ENCODE assay signal across 25 cellular contexts in genomic region chr6:81747327-81747726, GRCh38. TPM values are rescaled to one million over a fixed set of nuclear protein-coding genes. Genes with fewer than 3 reads are reported as not detected.
A peak's percentile ranks its signal among the peaks of the same experiment; 100 is the strongest.
DNase-seq lines count a peak whose midpoint lies in the region; ATAC-seq and TF ChIP-seq lines count a peak whose summit lies in the region.
"Had no signal": no experiment of that assay in that cellular context is flagged by ENCODE, and none has a peak within 500 bp of the region (broad histone marks: within the 10 kb centered on the region; RNA-seq: fewer than 3 reads in every experiment).

No MANE protein-coding gene starts in this region.

- ATAC-seq in left cardiac atrium (no peak), activated B cell treated with CpG ODN at 0.5 μM for 24 hours (ENCODE audit: low read depth) (no peak)
- ATAC-seq: activated CD8-positive, alpha-beta T cell treated with anti-CD3 and anti-CD28 coated beads, Interleukin-2, amount 10 ng/mL, durations not matched to agents 7 days and 5 days had no signal

- H3K36me3 ChIP-seq in cardiac muscle cell (no peaks in the 10 kb centered on the region), hepatocyte (replicated peaks; ENCODE audit: insufficient read depth, low read depth) (peaks cover 5% of the 10 kb centered on the region), tibial artery (peaks cover 0 to 30% (median 24%) of the 10 kb centered on the region in 3 donors)
- H3K36me3 ChIP-seq: brain microvascular endothelial cell had no signal

- peak overlapping the region; percentile 93 for H3K4me2 ChIP-seq in hepatocyte

- H3K27ac ChIP-seq in cardiac muscle cell: peak overlapping the region; percentile 7
- H3K27ac ChIP-seq in hepatocyte: no peak overlapping the region
- peak overlapping the region; percentile 29 to 48 for H3K27ac ChIP-seq in tibial artery
- H3K27ac ChIP-seq: brain microvascular endothelial cell, SK-N-MC had no signal

- H3K4me3 ChIP-seq in cardiac muscle cell: no peak overlapping the region
- H3K4me3 ChIP-seq in hepatocyte: no peak overlapping the region
- H3K4me3 ChIP-seq in tibial artery: peak overlapping the region; percentile 9 to 69
- H3K4me3 ChIP-seq: SK-N-MC had no signal

- peaks cover 2% of the 10 kb centered on the region for H3K27me3 Mint-ChIP-seq in activated B cell treated with CpG ODN at 0.5 μM for 24 hours
- peaks cover 7% of the 10 kb centered on the region for H3K27me3 Mint-ChIP-seq in activated naive CD4-positive, alpha-beta T cell treated with anti-CD3 and anti-CD28 coated beads for 36 hours (ENCODE audit: low read depth)

- 59% methylated on average over 4 of the region's 4 CpGs for WGBS in hepatocyte (ENCODE audit: low lambda C conversion rate, missing lambda C conversion rate)

- peaks cover 60% of the 10 kb centered on the region for H4K20me1 ChIP-seq in hepatocyte (ENCODE audit: insufficient read depth, poor library complexity, severe bottlenecking)

- peak overlapping the region; percentile 7 for H3K27ac Mint-ChIP-seq in activated B cell treated with CpG ODN at 0.5 μM for 24 hours
- H3K27ac Mint-ChIP-seq in activated naive CD4-positive, alpha-beta T cell treated with anti-CD3 and anti-CD28 coated beads for 36 hours: no peak overlapping the region
- H3K27ac Mint-ChIP-seq: activated CD8-positive, alpha-beta T cell treated with anti-CD3 and anti-CD28 coated beads, Interleukin-2, amount 10 ng/mL, durations not matched to agents 7 days and 5 days; B cell; memory B cell; stimulated activated naive CD8-positive, alpha-beta T cell treated with anti-CD3 and anti-CD28 coated beads, Interleukin-15, Interleukin-2, amounts not matched to agents 100 ng/mL and 50 ng/mL, for 24 hours; T-helper 1 cell treated with Interleukin-12 subunit alpha and Interleukin-12 subunit beta and Interleukin-4 antibody, amounts not matched to agents 30 μg/mL and 1 μg/mL, for 36 hours had no signal

- peaks cover 69% of the 10 kb centered on the region for H3K79me2 ChIP-seq in hepatocyte

- POLR2A ChIA-PET in activated B cell treated with CpG ODN at 0.5 μM for 24 hours (lab: Charles Lee): no interaction called here

- peaks cover 53% of the 10 kb centered on the region for H3K4me1 Mint-ChIP-seq in activated B cell treated with CpG ODN at 0.5 μM for 24 hours
- H3K4me1 Mint-ChIP-seq in activated naive CD4-positive, alpha-beta T cell treated with anti-CD3 and anti-CD28 coated beads for 36 hours (ENCODE audit: low read depth): peaks cover 37% of the 10 kb centered on the region

- no peaks in the 10 kb centered on the region for H3K9me3 Mint-ChIP-seq in activated B cell treated with CpG ODN at 0.5 μM for 24 hours
- H3K9me3 Mint-ChIP-seq in activated naive CD4-positive, alpha-beta T cell treated with anti-CD3 and anti-CD28 coated beads for 36 hours: no peaks in the 10 kb centered on the region
- H3K9me3 Mint-ChIP-seq: memory B cell; stimulated activated naive CD8-positive, alpha-beta T cell treated with anti-CD3 and anti-CD28 coated beads, Interleukin-15, Interleukin-2, amounts not matched to agents 100 ng/mL and 50 ng/mL, for 24 hours; T-helper 1 cell treated with Interleukin-12 subunit alpha and Interleukin-12 subunit beta and Interleukin-4 antibody, amounts not matched to agents 30 μg/mL and 1 μg/mL, for 36 hours had no signal

- H2AFZ ChIP-seq in hepatocyte: no peak overlapping the region

- DNase-seq in cardiac muscle cell (ENCODE audit: low read depth in 1 of 2, low spot score in 1 of 2) (no peak), left cardiac atrium (no peak), activated B cell treated with CpG ODN at 0.5 μM for 24 hours (no peak), hepatocyte (ENCODE audit: low spot score) (no peak), tibial artery (no peak), cerebellar cortex (ENCODE audit: low spot score) (no peak), NCI-H1436 (lab: John Stamatoyannopoulos, UW) (no peak)
- DNase-seq in activated naive CD4-positive, alpha-beta T cell treated with anti-CD3 and anti-CD28 coated beads for 36 hours: no peak
- DNase-seq: 8988T; activated CD4-positive, alpha-beta T cell treated with anti-CD3 and anti-CD28 coated beads for 1 hour; activated CD8-positive, alpha-beta T cell treated with anti-CD3 and anti-CD28 coated beads, Interleukin-2, amount 10 ng/mL, durations not matched to agents 7 days and 5 days; activated effector memory CD4-positive, alpha-beta T cell treated with anti-CD3 and anti-CD28 coated beads, Interleukin-2, amount 50 U/mL, for 16 hours; brain microvascular endothelial cell; DND-41; H7; NCI-H1105; NCI-H2029; NCI-H226; stimulated activated CD4-positive, alpha-beta T cell treated with anti-CD3 and anti-CD28 coated beads, Interleukin-12 subunit alpha, Interleukin-12 subunit beta, amount 100 ng/mL, for 4 hours; trophoblast cell had no signal

- peaks cover 14% of the 10 kb centered on the region for H3K4me1 ChIP-seq in cardiac muscle cell (ENCODE audit: low read depth)
- H3K4me1 ChIP-seq in hepatocyte (ENCODE audit: insufficient read depth): peaks cover 21% of the 10 kb centered on the region
- peaks cover 0 to 73% (median 17%) of the 10 kb centered on the region in 4 donors for H3K4me1 ChIP-seq in tibial artery

- no peaks in the 10 kb centered on the region for H3K27me3 ChIP-seq in cardiac muscle cell
- no peaks in the 10 kb centered on the region for H3K27me3 ChIP-seq in hepatocyte
- H3K27me3 ChIP-seq in tibial artery: no peaks in the 10 kb centered on the region
- H3K27me3 ChIP-seq: brain microvascular endothelial cell had no signal

- H3K36me3 Mint-ChIP-seq in activated B cell treated with CpG ODN at 0.5 μM for 24 hours (ENCODE audit: low read depth): peaks cover 21% of the 10 kb centered on the region
- peaks cover 1% of the 10 kb centered on the region for H3K36me3 Mint-ChIP-seq in activated naive CD4-positive, alpha-beta T cell treated with anti-CD3 and anti-CD28 coated beads for 36 hours (ENCODE audit: low read depth)

- H3K9me2 ChIP-seq in hepatocyte (replicated peaks; ENCODE audit: insufficient read depth): no peaks in the 10 kb centered on the region

- no peaks in the 10 kb centered on the region for H3K9me3 ChIP-seq in cardiac muscle cell (ENCODE audit: low read depth)
- no peaks in the 10 kb centered on the region for H3K9me3 ChIP-seq in hepatocyte (ENCODE audit: low read depth)
- H3K9me3 ChIP-seq in tibial artery: no peaks in the 10 kb centered on the region

- intact Hi-C loops in left cardiac atrium (cut with DNase I): loop anchor here in 1 of 2 donors (5.0 to 10.0 kb wide), 2 partner anchors 65 to 233 kb away; no protein-coding TSS in a partner anchor
- intact Hi-C loops in activated B cell treated with CpG ODN at 0.5 μM for 24 hours (cut with micrococcal nuclease): no loop called here
- intact Hi-C loops in tibial artery (cut with DNase I; ENCODE audit: low total_unique reads): loop anchor here (10.0 kb wide), 1 partner anchor 1143 kb away; no protein-coding TSS in a partner anchor
- intact Hi-C loops in activated naive CD4-positive, alpha-beta T cell treated with anti-CD3 and anti-CD28 coated beads for 36 hours (cut with micrococcal nuclease): no loop called here

- TF ChIP-seq CTCF in cardiac muscle cell (IDR thresholded peaks at IDR 0.05; ENCODE audit: low read depth, low read length) (no peak), activated B cell treated with CpG ODN at 0.5 μM for 24 hours (IDR thresholded peaks at IDR 0.05) (no peak), hepatocyte (IDR thresholded peaks at IDR 0.05; ENCODE audit: poor library complexity) (no peak), tibial artery (IDR thresholded peaks at IDR 0.05) (no peak)

- CTCF ChIA-PET in activated B cell treated with CpG ODN at 0.5 μM for 24 hours (lab: Charles Lee): no interaction called here
- CTCF ChIA-PET in activated naive CD4-positive, alpha-beta T cell treated with anti-CD3 and anti-CD28 coated beads for 36 hours (lab: Charles Lee): no interaction called here

- H3K4me3 Mint-ChIP-seq in activated B cell treated with CpG ODN at 0.5 μM for 24 hours: no peak overlapping the region
- no peak overlapping the region for H3K4me3 Mint-ChIP-seq in activated naive CD4-positive, alpha-beta T cell treated with anti-CD3 and anti-CD28 coated beads for 36 hours
- H3K4me3 Mint-ChIP-seq: activated CD8-positive, alpha-beta T cell treated with anti-CD3 and anti-CD28 coated beads, Interleukin-2, amount 10 ng/mL, durations not matched to agents 7 days and 5 days; B cell; memory B cell; stimulated activated naive CD8-positive, alpha-beta T cell treated with anti-CD3 and anti-CD28 coated beads, Interleukin-15, Interleukin-2, amounts not matched to agents 100 ng/mL and 50 ng/mL, for 24 hours; T-helper 1 cell treated with Interleukin-12 subunit alpha and Interleukin-12 subunit beta and Interleukin-4 antibody, amounts not matched to agents 30 μg/mL and 1 μg/mL, for 36 hours had no signal

RNA-seq across cellular contexts. Expression of gene TENT5A, which starts 5.2 kb away (rescaled TPM):
- total RNA-seq in cardiac muscle cell (6.5 and 9.2 TPM in 2 replicates), left cardiac atrium (10 to 100 TPM; 30.0 to 36.6 TPM), activated B cell treated with CpG ODN at 0.5 μM for 24 hours (7.5 and 9.4 TPM in 2 replicates), hepatocyte (87.4 and 101 TPM in 2 replicates)
- polyA plus RNA-seq in cardiac muscle cell (8.1 and 14.4 TPM in 2 replicates), hepatocyte (79.6 and 90.7 TPM in 2 replicates)
- 1 to 10 TPM in 1 of 2 experiments, under 1 TPM in 1; 0.72 to 1.0 TPM for total RNA-seq in activated naive CD4-positive, alpha-beta T cell treated with anti-CD3 and anti-CD28 coated beads for 36 hours

Comparison
In these comparisons a context has a peak if more than half of its experiments do, and no peak if none do; other contexts are left out.
1. H3K4me3 ChIP-seq: peak in tibial artery (2 of 2); none in cardiac muscle cell (single experiment) and hepatocyte (single experiment).